9 cellular contexts compared by ENCODE assay signal in genomic region chr16:5633845-5634440, GRCh38.
DNase-seq lines count a peak whose midpoint lies in the region; ATAC-seq and TF ChIP-seq lines count a peak whose summit lies in the region.
"Had no signal": no experiment of that assay in that cellular context is flagged by ENCODE, and none has a peak within 500 bp of the region (broad histone marks: within the 10 kb centered on the region; RNA-seq: fewer than 3 reads in every experiment).

No MANE protein-coding gene starts in this region.

- CTCF ChIA-PET in OCI-LY7 (lab: Charles Lee; ENCODE audit: unreplicated experiment) = no interaction called here

- no peaks in the 10 kb centered on the region for H3K9me3 ChIP-seq in OCI-LY7 (ENCODE audit: low read length)

- no peak overlapping the region for H3K27ac Mint-ChIP-seq in activated naive CD8-positive, alpha-beta T cell treated with anti-CD3 and anti-CD28 coated beads, Interleukin-2, amount 50 U/mL, for 24 hours

- no peak overlapping the region for H3K4me3 Mint-ChIP-seq in activated naive CD8-positive, alpha-beta T cell treated with anti-CD3 and anti-CD28 coated beads, Interleukin-2, amount 50 U/mL, for 24 hours

- H3K9me2 ChIP-seq in OCI-LY7 (ENCODE audit: insufficient read depth, low read length) = no peaks in the 10 kb centered on the region

- peaks cover 5% of the 10 kb centered on the region for H3K9me3 Mint-ChIP-seq in activated naive CD8-positive, alpha-beta T cell treated with anti-CD3 and anti-CD28 coated beads, Interleukin-2, amount 50 U/mL, for 24 hours

- no TSS peak for BruUV-seq in OCI-LY7 (replicated peaks; lab: Mats Ljungman, UMichigan)

- TF ChIP-seq CTCF in GM20000 (IDR thresholded peaks at IDR 0.05; ENCODE audit: extremely low read depth, missing control alignments) (peak; percentile 37), OCI-LY7 (conservative IDR thresholded peaks at IDR 0.05; ENCODE audit: low read length) (peak; percentile 79)

- H3K27ac ChIP-seq in OCI-LY7 (ENCODE audit: low read depth, low read length, poor library complexity, severe bottlenecking) = no peak overlapping the region
- H3K27ac ChIP-seq: epithelial cell of prostate had no signal

- H3K27me3 Mint-ChIP-seq in activated naive CD8-positive, alpha-beta T cell treated with anti-CD3 and anti-CD28 coated beads, Interleukin-2, amount 50 U/mL, for 24 hours = no peaks in the 10 kb centered on the region

- H3K4me1 Mint-ChIP-seq in activated naive CD8-positive, alpha-beta T cell treated with anti-CD3 and anti-CD28 coated beads, Interleukin-2, amount 50 U/mL, for 24 hours = no peaks in the 10 kb centered on the region

- H2AFZ ChIP-seq in OCI-LY7 (ENCODE audit: low read length) = no peak overlapping the region

- intact Hi-C loops in OCI-LY7 (cut with micrococcal nuclease; ENCODE audit: unreplicated experiment) = no loop called here

- H3K4me1 ChIP-seq in OCI-LY7 (ENCODE audit: insufficient read depth, low read length, poor library complexity, severe bottlenecking) = no peaks in the 10 kb centered on the region

- H3K4me2 ChIP-seq in OCI-LY7 (ENCODE audit: low read length) = no peak overlapping the region

- H3K79me2 ChIP-seq in OCI-LY7 (ENCODE audit: insufficient read depth, low read depth, low read length) = no peaks in the 10 kb centered on the region

- no peak for ATAC-seq in HG02798 (IDR thresholded peaks at IDR 0.05; ENCODE audit: poor library complexity, unreplicated experiment)
- no peak for ATAC-seq in activated naive CD8-positive, alpha-beta T cell treated with anti-CD3 and anti-CD28 coated beads, Interleukin-2, amount 50 U/mL, for 24 hours

- no peaks in the 10 kb centered on the region for H3K36me3 ChIP-seq in OCI-LY7 (ENCODE audit: insufficient read depth, low read length)

- no peaks in the 10 kb centered on the region for H4K20me1 ChIP-seq in OCI-LY7 (ENCODE audit: insufficient read depth, low read length)

- H3K36me3 Mint-ChIP-seq in activated naive CD8-positive, alpha-beta T cell treated with anti-CD3 and anti-CD28 coated beads, Interleukin-2, amount 50 U/mL, for 24 hours (ENCODE audit: low read depth) = no peaks in the 10 kb centered on the region

- POLR2A ChIA-PET in OCI-LY7 (lab: Charles Lee) = interaction anchor here (0.8 kb wide), 1 partner anchor 10 kb away, joined by 3 read pairs; no protein-coding TSS in a partner anchor

- peak; percentile 8 for DNase-seq in AG08396 (ENCODE audit: low spot score)
- DNase-seq in GM20000 (ENCODE audit: low spot score) = peak; percentile 42
- DNase-seq in OCI-LY7 (ENCODE audit: low spot score) = peak; percentile 55
- DNase-seq in foreskin melanocyte = peak; percentile 11
- no peak for DNase-seq in activated CD4-positive, alpha-beta T cell treated with anti-CD3 and anti-CD28 coated beads for 48 hours
- no peak for DNase-seq in activated CD8-positive, alpha-beta memory T cell treated with anti-CD3 and anti-CD28 coated beads for 24 hours
- no peak for DNase-seq in activated naive CD8-positive, alpha-beta T cell treated with anti-CD3 and anti-CD28 coated beads, Interleukin-2, amount 50 U/mL, for 24 hours

- H3K4me3 ChIP-seq in OCI-LY7 (ENCODE audit: low read depth, low read length, poor library complexity, severe bottlenecking) = no peak overlapping the region

Comparison
In these comparisons a context has a peak if more than half of its experiments do, and no peak if none do; other contexts are left out.
1. DNase-seq: peak in AG08396 (single experiment), GM20000 (single experiment), OCI-LY7 (single experiment) and foreskin melanocyte (single experiment); none in activated CD4-positive, alpha-beta T cell treated with anti-CD3 and anti-CD28 coated beads for 48 hours (single experiment), activated CD8-positive, alpha-beta memory T cell treated with anti-CD3 and anti-CD28 coated beads for 24 hours (single experiment) and activated naive CD8-positive, alpha-beta T cell treated with anti-CD3 and anti-CD28 coated beads, Interleukin-2, amount 50 U/mL, for 24 hours (single experiment).